ENCODE assay signal across 10 cellular contexts in genomic region chr6:53301801-53302537, GRCh38. TPM values are rescaled to one million over a fixed set of nuclear protein-coding genes. Genes with fewer than 3 reads are reported as not detected.
DNase-seq lines count a peak whose midpoint lies in the region; ATAC-seq, FAIRE-seq and TF ChIP-seq lines count a peak whose summit lies in the region.
"Had no signal": no experiment of that assay in that cellular context is flagged by ENCODE, and none has a peak within 500 bp of the region (broad histone marks: within the 10 kb centered on the region; RNA-seq: fewer than 3 reads in every experiment).

No MANE protein-coding gene starts in this region.

- H3K9me1 ChIP-seq in endothelial cell of umbilical vein (replicated peaks; ENCODE audit: control insufficient read depth, extremely low read depth, insufficient read depth, low read length), result no peaks in the 10 kb centered on the region

- peak overlapping the region; percentile 96 for H3K4me2 ChIP-seq in endothelial cell of umbilical vein (ENCODE audit: insufficient read depth, low read length)
- H3K4me2 ChIP-seq in parathyroid adenoma (ENCODE audit: low read length), result no peak overlapping the region

- H3K9ac ChIP-seq in endothelial cell of umbilical vein (replicated peaks; ENCODE audit: extremely low read depth, insufficient read depth, low read length) (peak overlapping the region; percentile 92), parathyroid adenoma (no peak overlapping the region)

- FAIRE-seq in endothelial cell of umbilical vein (lab: Jason Lieb, UNC), result no peak

- no peaks in the 10 kb centered on the region for H4K20me1 ChIP-seq in endothelial cell of umbilical vein (replicated peaks; ENCODE audit: control insufficient read depth, extremely low read depth, insufficient read depth, low read length)

- no peaks in the 10 kb centered on the region for H3K27me3 ChIP-seq in CD8-positive, alpha-beta memory T cell (ENCODE audit: insufficient read depth, low read length, poor library complexity, severe bottlenecking)
- H3K27me3 ChIP-seq in endothelial cell of umbilical vein (ENCODE audit: control insufficient read depth in 2 of 2, insufficient read depth in 2 of 2, low read length in 2 of 2) (no peaks in the 10 kb centered on the region), parathyroid adenoma (ENCODE audit: control insufficient read depth, insufficient read depth, low read length) (no peaks in the 10 kb centered on the region)

- TSS peak; percentile 97 for BruUV-seq in endothelial cell of umbilical vein (replicated peaks; lab: Mats Ljungman, UMichigan)

- peaks cover 66% of the 10 kb centered on the region for H3K4me1 ChIP-seq in CD8-positive, alpha-beta memory T cell (ENCODE audit: insufficient read depth, low read length)
- H3K4me1 ChIP-seq in endothelial cell of umbilical vein (ENCODE audit: control insufficient read depth, extremely low read depth, insufficient read depth, low read length) (peaks cover 61% of the 10 kb centered on the region), parathyroid adenoma (no peaks in the 10 kb centered on the region)

- H3K9me3 Mint-ChIP-seq in CD8-positive, alpha-beta memory T cell, result no peaks in the 10 kb centered on the region

- H3K36me3 Mint-ChIP-seq in CD8-positive, alpha-beta memory T cell, result peaks cover 0 to 7% (median 0%) of the 10 kb centered on the region in 3 donors

- H3K36me3 ChIP-seq in CD8-positive, alpha-beta memory T cell (ENCODE audit: insufficient read depth, low read length), result no peaks in the 10 kb centered on the region
- H3K36me3 ChIP-seq in endothelial cell of umbilical vein (ENCODE audit: control insufficient read depth in 2 of 2, extremely low read depth in 1 of 2, insufficient read depth in 2 of 2, low read length in 2 of 2) (no peaks in the 10 kb centered on the region), parathyroid adenoma (ENCODE audit: control insufficient read depth, insufficient read depth, low read length) (no peaks in the 10 kb centered on the region)

- H3K4me1 Mint-ChIP-seq in CD8-positive, alpha-beta memory T cell, result peaks cover 79 to 86% (median 85%) of the 10 kb centered on the region in 3 donors

- intact Hi-C loops in endothelial cell of umbilical vein (cut with micrococcal nuclease), result loop anchor here (1.0 to 10.0 kb wide), 4 partner anchors 46 to 243 kb away; partner anchors contain the start of genes ELOVL5 and GCLC

- H3K4me3 ChIP-seq in CD8-positive, alpha-beta memory T cell (ENCODE audit: low read length), result no peak overlapping the region
- H3K4me3 ChIP-seq in endothelial cell of umbilical vein (replicated peaks in 1 of 3; ENCODE audit: insufficient read depth in 1 of 3, low read depth in 1 of 3, low read length in 3 of 3), result peak overlapping the region in 1 of 3 experiments; percentile 20
- H3K4me3 ChIP-seq in parathyroid adenoma (ENCODE audit: low read depth, low read length), result no peak overlapping the region

- ATAC-seq in GM18502 (IDR thresholded peaks at IDR 0.05; ENCODE audit: poor library complexity, unreplicated experiment), result no peak
- ATAC-seq in GM21529 (IDR thresholded peaks at IDR 0.05; ENCODE audit: unreplicated experiment), result no peak

- DNase-seq in CD8-positive, alpha-beta memory T cell, result no peak
- DNase-seq in RWPE1 (ENCODE audit: low spot score) (no peak), endothelial cell of umbilical vein (ENCODE audit: low read depth, low spot score) (peak; percentile 72), NCI-H2029 treated with DMSO at 0.1 percent for 48 hours (lab: John Stamatoyannopoulos, UW) (no peak), anterior cingulate cortex (lab: John Stamatoyannopoulos, UW) (no peak)
- DNase-seq: amniotic stem cell, Kasumi-1 had no signal

- H3K4me3 Mint-ChIP-seq in CD8-positive, alpha-beta memory T cell, result peak overlapping the region; percentile 44 to 83 (median 72)

- H2AFZ ChIP-seq in endothelial cell of umbilical vein (ENCODE audit: low read depth, low read length) (no peak overlapping the region), parathyroid adenoma (no peak overlapping the region)

- H3K79me2 ChIP-seq in endothelial cell of umbilical vein (ENCODE audit: control insufficient read depth, insufficient read depth, low read length) (peaks cover 70% of the 10 kb centered on the region), parathyroid adenoma (peaks cover 1% of the 10 kb centered on the region)

- TF ChIP-seq POLR2A in endothelial cell of umbilical vein (IDR thresholded peaks at IDR 0.05; ENCODE audit: low read depth, low read length), result no peak

- POLR2A ChIA-PET in CD8-positive, alpha-beta memory T cell (lab: Charles Lee), result interaction anchor here (1.8 to 2.8 kb wide), 2 partner anchors 46 to 58 kb away, joined by 8 to 16 read pairs; partner anchors contain the start of gene ELOVL5
- POLR2A ChIA-PET in RWPE1 (lab: Yijun Ruan, JAX; ENCODE audit: low non-redundant PET), result no interaction called here
- POLR2A ChIA-PET in endothelial cell of umbilical vein (lab: Charles Lee), result interaction anchor here (0.9 to 1.9 kb wide), 7 partner anchors 12 to 236 kb away, joined by 3 to 23 read pairs (median 5); partner anchors contain the start of gene ELOVL5

- H3K27ac ChIP-seq in CD8-positive, alpha-beta memory T cell (ENCODE audit: low read depth, low read length), result no peak overlapping the region
- H3K27ac ChIP-seq in RWPE1, result peak overlapping the region; percentile 29; the same call in 1 of the 2 replicates
- peak overlapping the region; percentile 99 for H3K27ac ChIP-seq in endothelial cell of umbilical vein (ENCODE audit: insufficient read depth, low read depth, low read length)
- peak overlapping the region; percentile 7 for H3K27ac ChIP-seq in parathyroid adenoma

- no peak for TF ChIP-seq CTCF in RWPE1 (conservative IDR thresholded peaks at IDR 0.05; ENCODE audit: low read depth)
- TF ChIP-seq CTCF in endothelial cell of umbilical vein (IDR thresholded peaks at IDR 0.05; ENCODE audit: extremely low read depth in 1 of 2, insufficient read depth in 1 of 2, low read depth in 1 of 2, low read length in 2 of 2), result no peak
- no peak for TF ChIP-seq CTCF in parathyroid adenoma (IDR thresholded peaks at IDR 0.05)

- H3K27ac Mint-ChIP-seq in CD8-positive, alpha-beta memory T cell, result peak overlapping the region; percentile 76 to 96 (median 93)

- no peaks in the 10 kb centered on the region for H3K9me3 ChIP-seq in CD8-positive, alpha-beta memory T cell (ENCODE audit: low read length)
- H3K9me3 ChIP-seq in endothelial cell of umbilical vein (replicated peaks; ENCODE audit: control insufficient read depth, insufficient read depth, low read length) (no peaks in the 10 kb centered on the region), parathyroid adenoma (ENCODE audit: control insufficient read depth, low read length) (no peaks in the 10 kb centered on the region)

- H3K27me3 Mint-ChIP-seq in CD8-positive, alpha-beta memory T cell, result no peaks in the 10 kb centered on the region

- CTCF ChIA-PET in CD8-positive, alpha-beta memory T cell (lab: Charles Lee), result interaction anchor here (0.9 to 3.7 kb wide), 12 partner anchors 7 to 61 kb away, joined by 3 to 14 read pairs (median 4); partner anchors contain the start of gene ELOVL5
- CTCF ChIA-PET in RWPE1 (lab: Yijun Ruan, JAX) (interaction anchor here (0.7 kb wide), 2 partner anchors 46 to 114 kb away, joined by 3 read pairs; no protein-coding TSS in a partner anchor), endothelial cell of umbilical vein (lab: Charles Lee) (interaction anchor here (0.7 to 2.5 kb wide), 14 partner anchors 8 to 417 kb away, joined by 3 to 16 read pairs (median 4); partner anchors contain the start of gene ELOVL5)

- dilution Hi-C loops in endothelial cell of umbilical vein (cut with MboI; ENCODE audit: extremely low pct_ligation_motif_present, low sequenced_read_pairs), result no loop called here

TF ChIP-seq in endothelial cell of umbilical vein, 7 proteins besides CTCF, POLR2A, EP300 and RAD21:
- no peak for TF ChIP-seq GATA2 (IDR thresholded peaks at IDR 0.05; ENCODE audit: insufficient read depth, insufficient read length, low read depth, low read length)
- no peak for TF ChIP-seq FOS (IDR thresholded peaks at IDR 0.05; ENCODE audit: borderline replicate concordance, insufficient read depth, low read length)
- TF ChIP-seq POLR2AphosphoS5 (IDR thresholded peaks at IDR 0.05; ENCODE audit: insufficient read depth, low read depth, low read length), result no peak
- no peak for TF ChIP-seq MYC (IDR thresholded peaks at IDR 0.05; ENCODE audit: low read depth, low read length)
- TF ChIP-seq EZH2 (IDR thresholded peaks at IDR 0.05; ENCODE audit: borderline replicate concordance, low read depth, low read length, severe bottlenecking), result no peak
- no peak for TF ChIP-seq JUN (IDR thresholded peaks at IDR 0.05; ENCODE audit: borderline replicate concordance, insufficient read depth, insufficient read length, low read depth)
- no peak for TF ChIP-seq MAX (IDR thresholded peaks at IDR 0.05; ENCODE audit: insufficient read depth, insufficient read length)
TF ChIP-seq in endothelial cell of umbilical vein: peak in this region for 0.

RNA-seq across cellular contexts. Expression of gene ELOVL5, which starts 46.8 kb away (rescaled TPM):
- total RNA-seq in CD8-positive, alpha-beta memory T cell, result 100 to 1,000 TPM; 117 to 124 TPM
- polyA plus RNA-seq in CD8-positive, alpha-beta memory T cell, result 96.9 TPM
- total RNA-seq in endothelial cell of umbilical vein, result 140 and 149 TPM in 2 replicates
- polyA plus RNA-seq in endothelial cell of umbilical vein, result 83.6 and 85.9 TPM in 2 replicates
- 71.9 and 72.9 TPM in 2 replicates for polyA plus RNA-seq in endothelial cell of umbilical vein (2011; cell fraction: cytosol; rRNA removed)
- polyA plus RNA-seq in endothelial cell of umbilical vein (2011; cell fraction: nucleus; rRNA removed), result 147 and 171 TPM in 2 replicates
- polyA plus RNA-seq in endothelial cell of umbilical vein (2012), result 99.6 and 127 TPM in 2 replicates
- 219 and 237 TPM in 2 replicates for polyA minus RNA-seq in endothelial cell of umbilical vein
- 68.2 TPM for polyA minus RNA-seq in endothelial cell of umbilical vein (2011; cell fraction: cytosol; rRNA and poly(A)+ RNA removed)
- polyA minus RNA-seq in endothelial cell of umbilical vein (2011; cell fraction: nucleus; rRNA and poly(A)+ RNA removed), result 105 and 133 TPM in 2 replicates
